ENCODE assay signal across 1 cellular context in genomic region chr10:21173433-21173963, GRCh38.
A peak's percentile ranks its signal among the peaks of the same experiment; 100 is the strongest.
TF ChIP-seq lines count a peak whose summit lies in the region.

No MANE protein-coding gene starts in this region.

TF ChIP-seq in HEK293, 187 proteins besides CTCF, POLR2A, EP300 and RAD21 (continued from another document and continues in another):
- TF ChIP-seq BCL6B (tag by site-specific recombination; IDR thresholded peaks at IDR 0.05) (no peak), ZNF692 (tag by site-specific recombination; IDR thresholded peaks at IDR 0.05) (0 out of 2 replicates have a peak, but pooled peaks have one; percentile 15), ZBTB11 (tag by site-specific recombination; conservative IDR thresholded peaks at IDR 0.05; ENCODE audit: low read depth) (peak; percentile 36; the same call in 1 of the 2 replicates), ZNF544 (tag by site-specific recombination; IDR thresholded peaks at IDR 0.05) (no peak), ZNF521 (tag by site-specific recombination; IDR thresholded peaks at IDR 0.05) (no peak), ZNF404 (tag by site-specific recombination; IDR thresholded peaks at IDR 0.05) (no peak), ZFHX2 (tag by site-specific recombination; conservative IDR thresholded peaks at IDR 0.05) (peak; percentile 60), ZNF585B (tag by site-specific recombination; IDR thresholded peaks at IDR 0.05) (no peak), ZNF155 (tag by site-specific recombination; IDR thresholded peaks at IDR 0.05) (no peak), ZNF510 (tag by site-specific recombination; IDR thresholded peaks at IDR 0.05; ENCODE audit: insufficient replicate concordance) (no peak), ZNF513 (tag by site-specific recombination; IDR thresholded peaks at IDR 0.05) (no peak), ZNF776 (tag by site-specific recombination; IDR thresholded peaks at IDR 0.05; ENCODE audit: borderline replicate concordance) (no peak), ZNF335 (tag by site-specific recombination; conservative IDR thresholded peaks at IDR 0.05) (peak; percentile 83), ZNF311 (tag by site-specific recombination; IDR thresholded peaks at IDR 0.05; ENCODE audit: borderline replicate concordance) (no peak), PBX3 (CRISPR knock-in tag; IDR thresholded peaks at IDR 0.05) (no peak), ZBTB7A (tag by site-specific recombination; IDR thresholded peaks at IDR 0.05; ENCODE audit: low read depth) (no peak), ATF2 (tag by site-specific recombination; IDR thresholded peaks at IDR 0.05; ENCODE audit: low read depth) (no peak), ZNF600 (tag by site-specific recombination; IDR thresholded peaks at IDR 0.05) (no peak), ZNF76 (tag by site-specific recombination; IDR thresholded peaks at IDR 0.05; ENCODE audit: borderline replicate concordance, low read depth) (peak; percentile 14; the same call in 1 of the 2 replicates), ZNF169 (tag by site-specific recombination; IDR thresholded peaks at IDR 0.05) (no peak), ZNF16 (tag by site-specific recombination; IDR thresholded peaks at IDR 0.05; ENCODE audit: low read depth) (no peak), ZSCAN18 (tag by site-specific recombination; IDR thresholded peaks at IDR 0.05) (no peak), ZNF112 (tag by site-specific recombination; IDR thresholded peaks at IDR 0.05) (no peak), ZNF157 (tag by site-specific recombination; IDR thresholded peaks at IDR 0.05) (no peak), ZXDB (tag by site-specific recombination; IDR thresholded peaks at IDR 0.05) (no peak), ZNF785 (tag by site-specific recombination; IDR thresholded peaks at IDR 0.05) (no peak), SALL2 (tag by site-specific recombination; IDR thresholded peaks at IDR 0.05; ENCODE audit: borderline replicate concordance) (no peak), ZBTB44 (tag by site-specific recombination; IDR thresholded peaks at IDR 0.05) (no peak), ZSCAN23 (tag by site-specific recombination; IDR thresholded peaks at IDR 0.05) (no peak), ZFP3 (tag by site-specific recombination; IDR thresholded peaks at IDR 0.05; ENCODE audit: low read depth) (no peak), BCL11A (tag by site-specific recombination; IDR thresholded peaks at IDR 0.05; ENCODE audit: low read depth) (no peak), ZNF398 (tag by site-specific recombination; IDR thresholded peaks at IDR 0.05) (no peak), ZNF394 (tag by site-specific recombination; IDR thresholded peaks at IDR 0.05; ENCODE audit: borderline replicate concordance) (no peak), HIC1 (tag by site-specific recombination; IDR thresholded peaks at IDR 0.05) (peak; percentile 76), ZFP69B (tag by site-specific recombination; IDR thresholded peaks at IDR 0.05) (no peak), ZNF658 (tag by site-specific recombination; IDR thresholded peaks at IDR 0.05) (no peak), ZBTB26 (tag by site-specific recombination; optimal IDR thresholded peaks at IDR 0.05) (peak; percentile 86), SCRT1 (tag by site-specific recombination; IDR thresholded peaks at IDR 0.05; ENCODE audit: borderline replicate concordance) (no peak), KLF9 (tag by site-specific recombination; IDR thresholded peaks at IDR 0.05; ENCODE audit: low read depth) (peak; percentile 37; the same call in 1 of the 2 replicates)
